In the genomic region with DNA sequence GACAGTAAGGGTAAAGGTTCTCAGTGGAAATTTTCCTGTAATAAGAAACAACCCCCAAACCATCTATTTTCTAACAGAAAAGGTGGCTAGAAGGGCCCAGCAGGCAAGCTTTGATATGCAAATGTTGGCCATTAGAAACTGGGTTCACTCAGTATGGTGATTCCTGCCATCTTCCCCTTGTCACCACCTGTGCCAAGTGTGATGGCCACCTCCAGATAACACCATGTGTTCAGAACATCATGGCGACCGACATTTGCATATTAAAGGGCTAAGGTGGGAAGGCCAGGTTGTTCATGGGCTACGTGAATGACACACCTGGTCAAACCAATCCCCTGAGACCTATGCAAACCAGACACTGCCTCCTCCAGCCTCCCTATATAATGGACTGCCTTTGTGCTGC, we compare ENCODE assay signal across 1 cellular context.
TF ChIP-seq lines count a peak whose summit lies in the region.

No MANE protein-coding gene starts in this region.

TF ChIP-seq in H1, 55 proteins besides CTCF, POLR2A, EP300 and RAD21:
- TF ChIP-seq NANOG (IDR thresholded peaks at IDR 0.05; ENCODE audit: insufficient read depth, low read depth, low read length, poor library complexity, severe bottlenecking) (peak; percentile 40), GABPA (IDR thresholded peaks at IDR 0.05; ENCODE audit: borderline replicate concordance, insufficient read depth, low read length) (no peak), YY1 (IDR thresholded peaks at IDR 0.05; ENCODE audit: low read depth, low read length) (peak; percentile 68; the same call in 1 of the 2 replicates), POU5F1 (IDR thresholded peaks at IDR 0.05; ENCODE audit: low read depth, low read length) (peak; percentile 80), TCF12 (IDR thresholded peaks at IDR 0.05; ENCODE audit: low read depth, low read length) (0 out of 2 replicates have a peak, but pooled peaks have one; percentile 77), FOSL1 (IDR thresholded peaks at IDR 0.05; ENCODE audit: insufficient read depth, low read depth, low read length) (no peak)
- TF ChIP-seq, protein P1, sequence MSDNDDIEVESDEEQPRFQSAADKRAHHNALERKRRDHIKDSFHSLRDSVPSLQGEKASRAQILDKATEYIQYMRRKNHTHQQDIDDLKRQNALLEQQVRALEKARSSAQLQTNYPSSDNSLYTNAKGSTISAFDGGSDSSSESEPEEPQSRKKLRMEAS (IDR thresholded peaks at IDR 0.05) = peak; percentile 84
- TF ChIP-seq, protein P2, sequence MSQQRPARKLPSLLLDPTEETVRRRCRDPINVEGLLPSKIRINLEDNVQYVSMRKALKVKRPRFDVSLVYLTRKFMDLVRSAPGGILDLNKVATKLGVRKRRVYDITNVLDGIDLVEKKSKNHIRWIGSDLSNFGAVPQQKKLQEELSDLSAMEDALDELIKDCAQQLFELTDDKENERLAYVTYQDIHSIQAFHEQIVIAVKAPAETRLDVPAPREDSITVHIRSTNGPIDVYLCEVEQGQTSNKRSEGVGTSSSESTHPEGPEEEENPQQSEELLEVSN (IDR thresholded peaks at IDR 0.05) = peak; percentile 60
